20 cellular contexts compared by ENCODE assay signal in the genomic region with DNA sequence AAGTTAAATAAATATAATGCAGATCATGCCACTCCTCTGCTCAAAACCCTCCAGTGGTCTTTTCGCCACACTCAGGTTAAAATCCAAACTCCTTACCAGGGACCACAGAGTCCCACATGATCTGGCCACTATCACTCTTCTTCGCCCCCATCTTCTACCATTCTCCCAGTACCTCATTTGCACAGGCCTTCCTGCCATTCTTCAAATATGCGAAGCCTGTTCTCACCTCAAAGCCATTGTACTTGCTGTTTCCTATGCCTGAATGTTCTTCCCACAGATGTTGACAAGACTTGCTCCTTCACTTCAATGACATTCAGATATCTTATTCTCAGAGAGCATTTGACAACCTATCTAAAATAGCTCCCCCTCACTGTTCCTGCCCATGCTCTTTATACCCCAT.
"Had no signal": no experiment of that assay in that cellular context is flagged by ENCODE, and none has a peak within 500 bp of the region (broad histone marks: within the 10 kb centered on the region; RNA-seq: fewer than 3 reads in every experiment).

No MANE protein-coding gene starts in this region.

- H3K27me3 ChIP-seq: heart left ventricle, sigmoid colon had no signal

- H3K9me3 Mint-ChIP-seq: activated B cell treated with CpG ODN at 0.5 μM for 24 hours; activated naive CD4-positive, alpha-beta T cell treated with anti-CD3 and anti-CD28 coated beads for 36 hours; activated T-cell treated with anti-CD3 and anti-CD28 coated beads, Interleukin-2, amount 50 U/mL, for 72 hours; T-cell had no signal

- H3K27me3 Mint-ChIP-seq: activated B cell treated with CpG ODN at 0.5 μM for 24 hours, T-cell had no signal

- H3K27ac ChIP-seq: heart left ventricle, sigmoid colon had no signal

- H3K4me3 ChIP-seq: heart left ventricle, mucosa of descending colon, sigmoid colon, smooth muscle cell had no signal

- DNase-seq: activated B cell treated with CpG ODN at 0.5 μM for 24 hours; activated CD4-positive, alpha-beta T cell treated with anti-CD3 and anti-CD28 coated beads for 4 hours; activated CD4-positive, alpha-beta T cell treated with anti-CD3 and anti-CD28 coated beads, Interleukin-2, amount 50 U/mL, for 48 hours; activated effector memory CD4-positive, alpha-beta T cell treated with Interleukin-2 at 50 U/mL for 16 hours; activated naive CD4-positive, alpha-beta T cell treated with anti-CD3 and anti-CD28 coated beads for 36 hours; activated T-cell treated with anti-CD3 and anti-CD28 coated beads, Interleukin-2, amount 50 U/mL, for 72 hours; heart left ventricle; islet precursor cell; left cardiac atrium; mesenchymal stem cell; mucosa of descending colon; nucleus accumbens; retina; sigmoid colon; stimulated activated CD4-positive, alpha-beta T cell treated with anti-CD3 and anti-CD28 coated beads, Interleukin-15, amount 100 ng/mL, for 24 hours; stimulated activated CD8-positive, alpha-beta memory T cell treated with anti-CD3 and anti-CD28 coated beads, Interleukin-4, amount 100 ng/mL, for 48 hours; stimulated activated naive CD4-positive, alpha-beta T cell; T-cell; T-helper 9 cell had no signal

- H3K27ac Mint-ChIP-seq: T-cell had no signal

- H3K4me3 Mint-ChIP-seq: activated B cell treated with CpG ODN at 0.5 μM for 24 hours; activated naive CD4-positive, alpha-beta T cell treated with anti-CD3 and anti-CD28 coated beads for 36 hours; activated T-cell treated with anti-CD3 and anti-CD28 coated beads, Interleukin-2, amount 50 U/mL, for 72 hours; T-cell had no signal

- H3K9me3 ChIP-seq: heart left ventricle, mucosa of descending colon, sigmoid colon had no signal

- H3K4me2 ChIP-seq: smooth muscle cell had no signal

- ATAC-seq: activated T-cell treated with anti-CD3 and anti-CD28 coated beads, Interleukin-2, amount 50 U/mL, for 72 hours; heart left ventricle; left cardiac atrium; mucosa of descending colon; T-cell had no signal
